8 cellular contexts compared by ENCODE assay signal in the genomic region with DNA sequence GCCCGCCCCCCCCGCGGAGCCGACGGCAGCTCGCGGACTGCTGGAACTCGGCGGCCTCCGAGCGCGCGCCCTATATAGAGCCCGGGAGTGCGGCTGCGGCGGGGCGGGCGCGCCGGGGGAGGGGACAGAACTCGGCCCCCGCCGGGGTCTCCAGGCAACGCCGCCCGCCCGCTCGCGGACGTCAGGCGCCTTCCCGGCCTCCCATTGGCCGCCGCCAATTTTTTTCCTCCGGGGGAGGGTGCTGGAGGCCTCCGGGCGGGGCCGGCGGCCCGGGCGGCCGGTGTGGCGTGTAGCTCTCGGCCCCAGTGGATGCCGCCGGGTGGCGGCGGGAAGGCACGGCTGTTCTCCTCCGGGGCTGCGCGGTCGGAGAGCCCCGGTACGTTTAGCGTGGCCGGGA. TPM values are rescaled to one million over a fixed set of nuclear protein-coding genes. Genes with fewer than 3 reads are reported as not detected.
DNase-seq lines count a peak whose midpoint lies in the region; ATAC-seq and TF ChIP-seq lines count a peak whose summit lies in the region.

A gene with protein sequence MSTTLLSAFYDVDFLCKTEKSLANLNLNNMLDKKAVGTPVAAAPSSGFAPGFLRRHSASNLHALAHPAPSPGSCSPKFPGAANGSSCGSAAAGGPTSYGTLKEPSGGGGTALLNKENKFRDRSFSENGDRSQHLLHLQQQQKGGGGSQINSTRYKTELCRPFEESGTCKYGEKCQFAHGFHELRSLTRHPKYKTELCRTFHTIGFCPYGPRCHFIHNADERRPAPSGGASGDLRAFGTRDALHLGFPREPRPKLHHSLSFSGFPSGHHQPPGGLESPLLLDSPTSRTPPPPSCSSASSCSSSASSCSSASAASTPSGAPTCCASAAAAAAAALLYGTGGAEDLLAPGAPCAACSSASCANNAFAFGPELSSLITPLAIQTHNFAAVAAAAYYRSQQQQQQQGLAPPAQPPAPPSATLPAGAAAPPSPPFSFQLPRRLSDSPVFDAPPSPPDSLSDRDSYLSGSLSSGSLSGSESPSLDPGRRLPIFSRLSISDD (minus strand): TSS at position 49 of the 397 bp plus-strand sequence. CDS start 291 bp downstream, outside the sequence.

- H3K4me2 ChIP-seq in hepatocyte = peak within 1 kb of the TSS; percentile 90

- TF ChIP-seq CTCF in astrocyte of the cerebellum (IDR thresholded peaks at IDR 0.05; ENCODE audit: low read depth, low read length, missing control alignments) (peak; percentile 4), hepatocyte (IDR thresholded peaks at IDR 0.05; ENCODE audit: poor library complexity) (no peak)

- no peaks in the 10 kb centered on the region for H3K9me3 ChIP-seq in hepatocyte (ENCODE audit: low read depth)

- in situ Hi-C loops in astrocyte of the cerebellum (cut with HindIII; ENCODE audit: low sequenced_read_pairs) = loop anchor here (10.0 kb wide), 1 partner anchor 318 kb away; no protein-coding TSS in a partner anchor

- no peaks in the 10 kb centered on the region for H3K27me3 ChIP-seq in hepatocyte

- DNase-seq in NCI-H2081 treated with DMSO at 0.1 percent for 48 hours (lab: John Stamatoyannopoulos, UW) (peak; percentile 86), T1000 (lab: John Stamatoyannopoulos, UW) (peak; percentile 92), astrocyte of the cerebellum (ENCODE audit: low read depth) (peak; percentile 83), hepatocyte (ENCODE audit: low spot score) (peak; percentile 99), sciatic nerve (ENCODE audit: low spot score) (peak; percentile 98), retina (no peak)

- no peaks in the 10 kb centered on the region for H3K36me3 ChIP-seq in hepatocyte (replicated peaks; ENCODE audit: insufficient read depth, low read depth)

- peak within 1 kb of the TSS; percentile 100 for H3K27ac ChIP-seq in hepatocyte

- peaks cover 33% of the 10 kb centered on the region for H4K20me1 ChIP-seq in hepatocyte (ENCODE audit: insufficient read depth, poor library complexity, severe bottlenecking)

- H3K4me3 ChIP-seq in astrocyte of the cerebellum (ENCODE audit: low read depth, low read length) = peak within 1 kb of the TSS; percentile 92
- H3K4me3 ChIP-seq in hepatocyte = peak within 1 kb of the TSS; percentile 69

- WGBS in hepatocyte (ENCODE audit: low lambda C conversion rate, missing lambda C conversion rate) = 0% methylated on average over 17 of the region's 58 CpGs

- H2AFZ ChIP-seq in hepatocyte = peak within 1 kb of the TSS; percentile 11

- H3K79me2 ChIP-seq in hepatocyte = peaks cover 55% of the 10 kb centered on the region

- no peaks in the 10 kb centered on the region for H3K9me2 ChIP-seq in hepatocyte (replicated peaks; ENCODE audit: insufficient read depth)

- ATAC-seq in GM18517 (IDR thresholded peaks at IDR 0.05; ENCODE audit: unreplicated experiment) (peak; percentile 41), HG03025 (IDR thresholded peaks at IDR 0.05; ENCODE audit: low FRiP score, unreplicated experiment) (peak; percentile 50), sciatic nerve (peak; percentile 75)

- peaks cover 18% of the 10 kb centered on the region for H3K4me1 ChIP-seq in hepatocyte (ENCODE audit: insufficient read depth)

- intact Hi-C loops in sciatic nerve (cut with DNase I) = loop anchor here (5.0 to 10.0 kb wide), 3 partner anchors 92 to 279 kb away; no protein-coding TSS in a partner anchor

RNA-seq across cellular contexts. Expression of the gene that starts here (rescaled TPM):
- total RNA-seq in hepatocyte (77.6 and 85.1 TPM in 2 replicates), sciatic nerve (172 TPM)
- polyA plus RNA-seq in hepatocyte = 266 and 285 TPM in 2 replicates
